In genomic region chr2:164896634-164897033, GRCh38 we compare ENCODE assay signal across 7 cellular contexts. TPM values are rescaled to one million over a fixed set of nuclear protein-coding genes. Genes with fewer than 3 reads are reported as not detected.
A peak's percentile ranks its signal among the peaks of the same experiment; 100 is the strongest.
DNase-seq lines count a peak whose midpoint lies in the region; ATAC-seq, FAIRE-seq and TF ChIP-seq lines count a peak whose summit lies in the region.

No MANE protein-coding gene starts in this region.

- no peak overlapping the region for H3K27ac ChIP-seq in kidney (ENCODE audit: low read depth in 2 of 2, low read length in 2 of 2)

- peaks cover 0 to 2% of the 10 kb centered on the region in 2 donors for H3K36me3 ChIP-seq in kidney (ENCODE audit: control insufficient read depth in 1 of 2, insufficient read depth in 2 of 2, low read length in 2 of 2)

- H3K9me3 ChIP-seq in kidney (ENCODE audit: control insufficient read depth in 1 of 2, low read length in 2 of 2), result no peaks in the 10 kb centered on the region

- H3K4me1 ChIP-seq in kidney (ENCODE audit: control insufficient read depth in 1 of 2, insufficient read depth in 1 of 2, low read depth in 1 of 2, low read length in 2 of 2), result peaks cover 0 to 2% of the 10 kb centered on the region in 2 donors

- H3K4me1 Mint-ChIP-seq in glutamatergic neuron (ENCODE audit: low read depth, unreplicated experiment), result peaks cover 10% of the 10 kb centered on the region

- DNase-seq in NCI-H460 (ENCODE audit: extremely low read depth, low read depth) (peak; percentile 39), kidney (no peak), AG20443 (ENCODE audit: low spot score) (no peak), NCI-H82 treated with DMSO at 0.1 percent for 48 hours (lab: John Stamatoyannopoulos, UW; ENCODE audit: unreplicated experiment) (no peak), glutamatergic neuron (no peak)

- H3K4me3 Mint-ChIP-seq in glutamatergic neuron (ENCODE audit: unreplicated experiment), result no peak overlapping the region

- no peaks in the 10 kb centered on the region for H3K9me3 Mint-ChIP-seq in glutamatergic neuron (ENCODE audit: unreplicated experiment)

- H3K9ac ChIP-seq in kidney (ENCODE audit: low read length in 2 of 2), result no peak overlapping the region

- ATAC-seq in GM19025 (IDR thresholded peaks at IDR 0.05; ENCODE audit: low read depth, unreplicated experiment) (peak; percentile 91), HG02763 (IDR thresholded peaks at IDR 0.05; ENCODE audit: unreplicated experiment) (peak; percentile 96)

- H3K27ac Mint-ChIP-seq in glutamatergic neuron (ENCODE audit: unreplicated experiment), result no peak overlapping the region

- FAIRE-seq in kidney (lab: Jason Lieb, UNC), result peak; percentile 47

- H3K4me3 ChIP-seq in kidney (ENCODE audit: low read length in 2 of 2), result no peak overlapping the region

- TF ChIP-seq CTCF in kidney (IDR thresholded peaks at IDR 0.05; ENCODE audit: borderline replicate concordance, extremely low read depth, insufficient read depth) (no peak), glutamatergic neuron (IDR thresholded peaks at IDR 0.05; ENCODE audit: partially characterized antibody, unreplicated experiment) (no peak)

- H3K27me3 Mint-ChIP-seq in glutamatergic neuron (ENCODE audit: unreplicated experiment), result peaks cover 4% of the 10 kb centered on the region

- no peaks in the 10 kb centered on the region for H3K36me3 Mint-ChIP-seq in glutamatergic neuron (ENCODE audit: unreplicated experiment)

- intact Hi-C loops in kidney (cut with DNase I), result no loop called here

RNA-seq across cellular contexts. Expression of gene COBLL1, which starts 55.0 kb away (rescaled TPM):
- total RNA-seq in NCI-H460 (2014; rRNA removed; shearing (Covaris generic)), result 6.0 and 6.2 TPM in 2 replicates
- polyA plus RNA-seq in NCI-H460 (2014; cell fraction: nucleus; rRNA removed), result 4.5 and 7.4 TPM in 2 replicates
- 205 TPM for total RNA-seq in kidney
- 39.7 TPM for polyA plus RNA-seq in kidney (ENCODE audit: insufficient read depth, low read depth, low replicate concordance)
- 0.91 TPM for total RNA-seq in glutamatergic neuron (ENCODE audit: unreplicated experiment)

RNA-seq across cellular contexts. Expression of gene SLC38A11, which starts 58.7 kb away (rescaled TPM):
- not detected in 2 replicates for total RNA-seq in NCI-H460 (2014; rRNA removed; shearing (Covaris generic))
- polyA plus RNA-seq in NCI-H460 (2014; cell fraction: nucleus; rRNA removed), result 0.02 TPM in 1 of 2 replicates, not detected in the other
- total RNA-seq in kidney (20.0 TPM), glutamatergic neuron (ENCODE audit: unreplicated experiment) (not detected)
- polyA plus RNA-seq in kidney (ENCODE audit: insufficient read depth, low read depth, low replicate concordance), result 6.5 TPM

Comparison
In these comparisons a context has a peak if more than half of its experiments do, and no peak if none do; other contexts are left out.
1. RNA of gene COBLL1, which starts 55.0 kb away (total RNA-seq): 205 TPM in kidney (single experiment); 6.0 to 6.2 TPM in NCI-H460 and 0.91 TPM in glutamatergic neuron (single experiment); every median in the first group is over 10 times any median in the second.
2. RNA of gene SLC38A11, which starts 58.7 kb away (total RNA-seq): 20.0 TPM in kidney (single experiment); not detected in NCI-H460 and not detected in glutamatergic neuron (single experiment); every median in the first group is over 10 times any median in the second.